In genomic region chr1:37464443-37464842, GRCh38 we compare ENCODE assay signal across 18 cellular contexts. TPM values are rescaled to one million over a fixed set of nuclear protein-coding genes. Genes with fewer than 3 reads are reported as not detected.
DNase-seq lines count a peak whose midpoint lies in the region; ATAC-seq and TF ChIP-seq lines count a peak whose summit lies in the region.
"Had no signal": no experiment of that assay in that cellular context is flagged by ENCODE, and none has a peak within 500 bp of the region (broad histone marks: within the 10 kb centered on the region; RNA-seq: fewer than 3 reads in every experiment).

No MANE protein-coding gene starts in this region.

- H3K27ac Mint-ChIP-seq in CD8-positive, alpha-beta T cell = no peak overlapping the region
- H3K27ac Mint-ChIP-seq: CD8-positive, alpha-beta memory T cell; H9 had no signal

- ATAC-seq in left lobe of liver (peak; percentile 69), HG03045 (IDR thresholded peaks at IDR 0.05; ENCODE audit: unreplicated experiment) (no peak)
- ATAC-seq in CD8-positive, alpha-beta T cell = no peak
- ATAC-seq: GM12878 had no signal

- no peaks in the 10 kb centered on the region for H3K79me2 ChIP-seq in mammary epithelial cell (ENCODE audit: insufficient read depth, low read length)

- H3K36me3 Mint-ChIP-seq in CD8-positive, alpha-beta T cell = peaks cover 12% of the 10 kb centered on the region

- intact Hi-C loops in breast epithelium (cut with DNase I; ENCODE audit: low total_unique reads) = no loop called here
- intact Hi-C loops in mammary epithelial cell (cut with micrococcal nuclease) = no loop called here
- intact Hi-C loops in stomach (cut with DNase I; ENCODE audit: low total_unique reads) = no loop called here
- intact Hi-C loops in CD8-positive, alpha-beta T cell (cut with DNase I, micrococcal nuclease) = no loop called here

- 100% methylated on average over 2 of the region's 2 CpGs for WGBS in mammary epithelial cell (ENCODE audit: low coverage, missing lambda C conversion rate)
- WGBS in stomach, 5 donors = 49 to 100% (median 71%) methylated on average over 2 of the region's 2 CpGs

- in situ Hi-C loops in mammary epithelial cell (cut with MboI; ENCODE audit: low sequenced_read_pairs in 2 of 2) = loop anchor here in 1 of 2 donors (25.0 kb wide), 1 partner anchor 223 kb away; the partner anchor contains the start of gene CDCA8

- H3K4me1 ChIP-seq in breast epithelium (peaks cover 0 to 6% of the 10 kb centered on the region in 2 donors), mammary epithelial cell (ENCODE audit: insufficient read depth, low read length) (no peaks in the 10 kb centered on the region), stomach (peaks cover 0 to 20% (median 13%) of the 10 kb centered on the region in 4 donors)
- H3K4me1 ChIP-seq in CD8-positive, alpha-beta T cell (ENCODE audit: insufficient read depth, low read length) = no peaks in the 10 kb centered on the region
- H3K4me1 ChIP-seq: BLaER1 had no signal

- POLR2A ChIA-PET in CD8-positive, alpha-beta T cell (lab: Charles Lee) = no interaction called here

- TF ChIP-seq POLR2A in breast epithelium (IDR thresholded peaks at IDR 0.05) (no peak), stomach (IDR thresholded peaks at IDR 0.05) (no peak)

- BruUV-seq in mammary epithelial cell (replicated peaks; lab: Mats Ljungman, UMichigan) = no TSS peak

- dilution Hi-C loops in mammary epithelial cell (cut with HindIII; ENCODE audit: low sequenced_read_pairs) = no loop called here

- H3K27ac ChIP-seq in breast epithelium = peak overlapping the region; percentile 73 to 81
- no peak overlapping the region for H3K27ac ChIP-seq in mammary epithelial cell (ENCODE audit: insufficient read depth, low read depth, low read length)
- H3K27ac ChIP-seq in VCaP = peak overlapping the region; percentile 86
- H3K27ac ChIP-seq in stomach = peak overlapping the region in 3 of 5 donors; percentile 41 to 55 (median 42)
- H3K27ac ChIP-seq in CD8-positive, alpha-beta T cell (ENCODE audit: low read depth, low read length) = no peak overlapping the region
- H3K27ac ChIP-seq: 22Rv1, BLaER1 had no signal

- H3K4me1 Mint-ChIP-seq in CD8-positive, alpha-beta T cell (ENCODE audit: low read depth) = peaks cover 6% of the 10 kb centered on the region
- H3K4me1 Mint-ChIP-seq: H9 had no signal

- TF ChIP-seq EP300 in stomach (IDR thresholded peaks at IDR 0.05) = no peak

- TF ChIP-seq CTCF in breast epithelium (IDR thresholded peaks at IDR 0.05) = no peak
- no peak for TF ChIP-seq CTCF in mammary epithelial cell (conservative IDR thresholded peaks at IDR 0.05 in 1 of 2, IDR thresholded peaks at IDR 0.05 in 1 of 2; ENCODE audit: extremely low read depth in 1 of 2, insufficient read depth in 1 of 2, low read depth in 1 of 2, low read length in 2 of 2)
- no peak for TF ChIP-seq CTCF in VCaP (conservative IDR thresholded peaks at IDR 0.05)
- no peak for TF ChIP-seq CTCF in stomach (IDR thresholded peaks at IDR 0.05)
- no peak for TF ChIP-seq CTCF in CD8-positive, alpha-beta T cell (IDR thresholded peaks at IDR 0.05)

- H2AFZ ChIP-seq in mammary epithelial cell (ENCODE audit: low read depth, low read length) = no peak overlapping the region

- no peak for DNase-seq in breast epithelium (ENCODE audit: low spot score in 2 of 2)
- DNase-seq in mammary epithelial cell = no peak
- no peak for DNase-seq in left lobe of liver (ENCODE audit: low spot score)
- no peak for DNase-seq in stomach
- DNase-seq in NOMO-1 (lab: John Stamatoyannopoulos, UW; ENCODE audit: unreplicated experiment in 2 of 2) = no peak
- DNase-seq in CD8-positive, alpha-beta T cell = no peak
- DNase-seq: CD8-positive, alpha-beta memory T cell; COR-L47; DMS 273 treated with DMSO at 0.1 percent for 48 hours; DMS53; DND-41; EL; H9 had no signal

- no peaks in the 10 kb centered on the region for H3K9me3 ChIP-seq in breast epithelium
- H3K9me3 ChIP-seq in mammary epithelial cell (replicated peaks; ENCODE audit: insufficient read depth, low read length) = no peaks in the 10 kb centered on the region
- no peaks in the 10 kb centered on the region for H3K9me3 ChIP-seq in stomach
- H3K9me3 ChIP-seq in CD8-positive, alpha-beta T cell (ENCODE audit: low read length) = no peaks in the 10 kb centered on the region
- H3K9me3 ChIP-seq: BLaER1 had no signal

- H3K27me3 ChIP-seq in breast epithelium (no peaks in the 10 kb centered on the region), mammary epithelial cell (ENCODE audit: insufficient read depth, low read length) (no peaks in the 10 kb centered on the region), stomach (no peaks in the 10 kb centered on the region)
- no peaks in the 10 kb centered on the region for H3K27me3 ChIP-seq in CD8-positive, alpha-beta T cell (ENCODE audit: insufficient read depth, low read length)
- H3K27me3 ChIP-seq: BLaER1 had no signal

- H3K36me3 ChIP-seq in breast epithelium (no peaks in the 10 kb centered on the region), mammary epithelial cell (ENCODE audit: insufficient read depth, low read length) (peaks cover 2% of the 10 kb centered on the region), stomach (no peaks in the 10 kb centered on the region)
- no peaks in the 10 kb centered on the region for H3K36me3 ChIP-seq in CD8-positive, alpha-beta T cell (ENCODE audit: insufficient read depth, low read length)
- H3K36me3 ChIP-seq: BLaER1 had no signal

- CTCF ChIA-PET in mammary epithelial cell (lab: Charles Lee; ENCODE audit: low non-redundant PET) = no interaction called here
- CTCF ChIA-PET in CD8-positive, alpha-beta T cell (lab: Charles Lee) = interaction anchor here (0.6 to 23.1 kb wide), 3 partner anchors 9 to 98 kb away, joined by 3 to 559 read pairs (median 51); no protein-coding TSS in a partner anchor

- H4K20me1 ChIP-seq in mammary epithelial cell (ENCODE audit: insufficient read depth, low read length) = no peaks in the 10 kb centered on the region
- H4K20me1 ChIP-seq: BLaER1 had no signal

- H3K9me3 Mint-ChIP-seq in CD8-positive, alpha-beta T cell = no peaks in the 10 kb centered on the region
- H3K9me3 Mint-ChIP-seq: CD8-positive, alpha-beta memory T cell; H9 had no signal

- H3K4me2 ChIP-seq in mammary epithelial cell (ENCODE audit: insufficient read depth, low read depth, low read length) = no peak overlapping the region
- H3K4me2 ChIP-seq: BLaER1 had no signal

- H3K27me3 Mint-ChIP-seq in CD8-positive, alpha-beta T cell (ENCODE audit: low read depth) = no peaks in the 10 kb centered on the region
- H3K27me3 Mint-ChIP-seq: CD8-positive, alpha-beta memory T cell had no signal

- H3K9ac ChIP-seq in mammary epithelial cell (ENCODE audit: insufficient read depth, low read length) = no peak overlapping the region
- H3K9ac ChIP-seq: BLaER1 had no signal

- H3K4me3 Mint-ChIP-seq in CD8-positive, alpha-beta T cell = no peak overlapping the region
- H3K4me3 Mint-ChIP-seq: CD8-positive, alpha-beta memory T cell; H9 had no signal

- H3K4me3 ChIP-seq in breast epithelium (no peak overlapping the region), mammary epithelial cell (replicated peaks in 1 of 3; ENCODE audit: insufficient read depth in 1 of 3, low read depth in 2 of 3, low read length in 3 of 3) (no peak overlapping the region), stomach (no peak overlapping the region)
- no peak overlapping the region for H3K4me3 ChIP-seq in CD8-positive, alpha-beta T cell (ENCODE audit: low read depth, low read length)
- H3K4me3 ChIP-seq: BLaER1, GM12878 had no signal

RNA-seq across cellular contexts. Expression of gene ZC3H12A, which starts 9.9 kb away (rescaled TPM):
- 10 to 100 TPM in 2 of 3 donors, 1 to 10 TPM in 1; 5.8 to 82.8 (median 76.7) TPM for total RNA-seq in breast epithelium
- 10 to 100 TPM; 22.0 to 37.9 TPM for total RNA-seq in mammary epithelial cell
- 18.1 TPM for polyA plus RNA-seq in mammary epithelial cell
- polyA minus RNA-seq in mammary epithelial cell = 1.6 TPM
- total RNA-seq in left lobe of liver = 3.0 TPM
- total RNA-seq in stomach = 10 to 100 TPM in 4 of 5 donors, 1 to 10 TPM in 1; 8.4 to 89.3 (median 38.4) TPM
- polyA plus RNA-seq in stomach = 10 to 100 TPM; 15.8 to 35.9 (median 22.1) TPM
- 100 to 1,000 TPM; 202 to 205 TPM for total RNA-seq in CD8-positive, alpha-beta T cell

RNA-seq across cellular contexts. Expression of gene MEAF6, which starts 50.1 kb away (rescaled TPM):
- total RNA-seq in breast epithelium (100 to 1,000 TPM in 1 of 3 donors, 10 to 100 TPM in 2; 78.2 to 140 (median 87.2) TPM), mammary epithelial cell (10 to 100 TPM; 61.5 to 64.9 TPM), left lobe of liver (16.0 TPM), stomach (10 to 100 TPM; 25.8 to 76.3 (median 68.7) TPM)
- polyA plus RNA-seq in mammary epithelial cell (35.0 TPM), stomach (10 to 100 TPM; 41.4 to 62.0 (median 45.5) TPM)
- 41.4 TPM for polyA minus RNA-seq in mammary epithelial cell
- total RNA-seq in CD8-positive, alpha-beta T cell = 10 to 100 TPM; 43.4 to 46.0 TPM

Comparison
In these comparisons a context has a peak if more than half of its experiments do, and no peak if none do; other contexts are left out.
1. H3K27ac ChIP-seq: peak in breast epithelium (2 of 2), VCaP (single experiment) and stomach (3 of 5); none in mammary epithelial cell (single experiment) and CD8-positive, alpha-beta T cell (single experiment).